Comparison of ENCODE assay signal across 1 cellular context in genomic region chr1:187229496-187229895, GRCh38.
TF ChIP-seq lines count a peak whose summit lies in the region.

No MANE protein-coding gene starts in this region.

TF ChIP-seq in HCT116, 20 proteins besides CTCF, POLR2A, EP300 and RAD21 (continued from another document):
- TF ChIP-seq REST (IDR thresholded peaks at IDR 0.05; ENCODE audit: low read depth), result no peak
- TF ChIP-seq EGR1 (IDR thresholded peaks at IDR 0.05; ENCODE audit: low read depth), result no peak
- TF ChIP-seq ZNF274 (IDR thresholded peaks at IDR 0.05; ENCODE audit: low read depth, low read length), result no peak
TF ChIP-seq in HCT116: peak in this region for 0.
